20 cellular contexts compared by ENCODE assay signal in genomic region chr4:1534076-1534872, GRCh38.
"Had no signal": no experiment of that assay in that cellular context is flagged by ENCODE, and none has a peak within 500 bp of the region (broad histone marks: within the 10 kb centered on the region; RNA-seq: fewer than 3 reads in every experiment).

No MANE protein-coding gene starts in this region.

- H3K27me3 ChIP-seq: pancreas, SJCRH30 had no signal

- H3K9ac ChIP-seq: neural progenitor cell had no signal

- H3K4me3 ChIP-seq: gastrocnemius medialis, left lung, neural progenitor cell, pancreas, SJCRH30, skin epidermis had no signal

- H3K4me2 ChIP-seq: neural progenitor cell had no signal

- H3K4me3 Mint-ChIP-seq: activated B cell treated with CpG ODN at 0.5 μM for 24 hours; activated CD4-positive, alpha-beta T cell treated with anti-CD3 and anti-CD28 coated beads, Interleukin-2, amount 10 ng/mL, durations not matched to agents 24 days and 14 days; activated CD8-positive, alpha-beta T cell treated with anti-CD3 and anti-CD28 coated beads, Interleukin-2, amount 10 ng/mL, durations not matched to agents 7 days and 5 days; activated naive CD8-positive, alpha-beta T cell treated with anti-CD3 and anti-CD28 coated beads for 36 hours; activated T-cell treated with anti-CD3 and anti-CD28 coated beads, Interleukin-2, amount 50 U/mL, for 72 hours; neural progenitor cell; type B pancreatic cell had no signal

- H3K4me1 ChIP-seq: gastrocnemius medialis, left lung, pancreas had no signal

- H3K27ac ChIP-seq: gastrocnemius medialis, left lung, neural progenitor cell, pancreas, SJCRH30, skin epidermis had no signal

- H2AFZ ChIP-seq: neural progenitor cell had no signal

- DNase-seq: activated B cell treated with CpG ODN at 0.5 μM for 24 hours; activated CD4-positive, alpha-beta T cell treated with anti-CD3 and anti-CD28 coated beads, Interleukin-2, amount 10 ng/mL, durations not matched to agents 24 days and 14 days; activated CD8-positive, alpha-beta memory T cell treated with anti-CD3 and anti-CD28 coated beads, Interleukin-2, amount 50 U/mL, for 48 hours; activated CD8-positive, alpha-beta T cell treated with anti-CD3 and anti-CD28 coated beads, Interleukin-2, amount 10 ng/mL, durations not matched to agents 7 days and 5 days; activated gamma-delta T cell; activated naive CD8-positive, alpha-beta T cell treated with anti-CD3 and anti-CD28 coated beads for 36 hours; activated T-cell treated with anti-CD3 and anti-CD28 coated beads, Interleukin-2, amount 50 U/mL, for 72 hours; amygdala; cerebellar nuclear complex; dermis blood vessel endothelial cell; gastrocnemius medialis; SJCRH30; stimulated activated CD4-positive, alpha-beta T cell treated with anti-CD3 and anti-CD28 coated beads, Interleukin-4, amount 100 ng/mL, for 24 hours; stimulated activated naive CD4-positive, alpha-beta T cell; SW 1271 had no signal

- H3K27ac Mint-ChIP-seq: activated B cell treated with CpG ODN at 0.5 μM for 24 hours; activated CD4-positive, alpha-beta T cell treated with anti-CD3 and anti-CD28 coated beads, Interleukin-2, amount 10 ng/mL, durations not matched to agents 24 days and 14 days; activated CD8-positive, alpha-beta T cell treated with anti-CD3 and anti-CD28 coated beads, Interleukin-2, amount 10 ng/mL, durations not matched to agents 7 days and 5 days; activated naive CD8-positive, alpha-beta T cell treated with anti-CD3 and anti-CD28 coated beads for 36 hours; activated T-cell treated with anti-CD3 and anti-CD28 coated beads, Interleukin-2, amount 50 U/mL, for 72 hours; type B pancreatic cell had no signal

- H3K4me1 Mint-ChIP-seq: activated B cell treated with CpG ODN at 0.5 μM for 24 hours; activated CD4-positive, alpha-beta T cell treated with anti-CD3 and anti-CD28 coated beads, Interleukin-2, amount 10 ng/mL, durations not matched to agents 24 days and 14 days; activated naive CD8-positive, alpha-beta T cell treated with anti-CD3 and anti-CD28 coated beads for 36 hours had no signal

- H3K36me3 Mint-ChIP-seq: activated naive CD8-positive, alpha-beta T cell treated with anti-CD3 and anti-CD28 coated beads for 36 hours; neural progenitor cell; type B pancreatic cell had no signal

- H3K36me3 ChIP-seq: gastrocnemius medialis, left lung, neural progenitor cell, pancreas, SJCRH30 had no signal

- H3K9me3 Mint-ChIP-seq: activated B cell treated with CpG ODN at 0.5 μM for 24 hours; activated CD4-positive, alpha-beta T cell treated with anti-CD3 and anti-CD28 coated beads, Interleukin-2, amount 10 ng/mL, durations not matched to agents 24 days and 14 days; activated naive CD8-positive, alpha-beta T cell treated with anti-CD3 and anti-CD28 coated beads for 36 hours; activated T-cell treated with anti-CD3 and anti-CD28 coated beads, Interleukin-2, amount 50 U/mL, for 72 hours; neural progenitor cell; type B pancreatic cell had no signal

- H3K9me3 ChIP-seq: gastrocnemius medialis, left lung, pancreas, SJCRH30 had no signal
